Comparison of ENCODE assay signal across 1 cellular context in the genomic region with DNA sequence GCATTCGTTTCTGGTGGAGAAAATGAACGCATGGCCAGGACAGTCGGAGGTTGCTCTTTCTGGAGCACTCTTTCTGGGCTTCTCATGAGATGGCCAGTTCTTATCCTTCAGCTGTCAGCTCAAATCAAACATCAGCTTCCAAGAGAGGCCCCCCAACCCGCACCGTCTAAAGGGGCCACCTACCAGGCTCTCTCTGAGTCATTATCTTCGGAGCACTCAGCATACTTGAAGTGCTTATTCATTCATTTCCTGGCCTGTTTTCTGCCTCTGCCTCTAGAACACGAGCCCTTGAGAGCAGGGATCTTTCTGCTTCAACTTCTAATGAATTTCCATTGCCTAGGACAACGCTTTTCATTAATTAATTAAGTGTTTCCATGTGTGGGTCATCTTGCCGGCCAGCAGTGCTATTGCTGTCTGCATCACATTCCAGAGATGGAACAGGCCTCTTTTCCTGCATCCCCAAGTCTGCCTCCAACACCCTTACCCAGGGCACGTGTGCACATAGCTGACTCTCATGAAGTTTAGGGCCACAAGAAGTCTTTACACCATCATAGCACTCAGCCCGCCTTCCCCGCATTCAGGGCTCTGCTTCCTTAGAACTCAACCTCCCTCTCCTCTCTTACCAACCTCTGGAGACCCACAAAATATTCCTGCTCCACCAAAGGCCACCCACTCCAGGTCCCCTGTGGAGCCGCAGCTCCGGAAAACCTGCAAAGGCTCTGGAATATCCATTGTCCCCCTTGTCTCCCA.
TF ChIP-seq lines count a peak whose summit lies in the region.

No MANE protein-coding gene starts in this region.

TF ChIP-seq in K562, 482 proteins besides CTCF, POLR2A, EP300 and RAD21 (continued from another document and continues in another):
- TF ChIP-seq MNT (conservative IDR thresholded peaks at IDR 0.05) (peak in 1 of 2 experiments; percentile 61; a peak in 1 of 4 replicates), ZNF232 (CRISPR knock-in tag; IDR thresholded peaks at IDR 0.05) (no peak), PTRF (tag; IDR thresholded peaks at IDR 0.05) (no peak), NR2C1 (IDR thresholded peaks at IDR 0.05) (no peak), NR2C1 (tag; IDR thresholded peaks at IDR 0.05) (0 out of 2 replicates have a peak, but pooled peaks have one; percentile 25), MTA3 (IDR thresholded peaks at IDR 0.05; ENCODE audit: borderline replicate concordance) (0 out of 2 replicates have a peak, but pooled peaks have one; percentile 21), BHLHE40 (IDR thresholded peaks at IDR 0.05; ENCODE audit: low read length) (peak; percentile 56), C11orf30 (IDR thresholded peaks at IDR 0.05; ENCODE audit: low read depth) (peak; percentile 80), MCM5 (IDR thresholded peaks at IDR 0.05; ENCODE audit: low read depth) (no peak), CAMTA2 (CRISPR knock-in tag; conservative IDR thresholded peaks at IDR 0.05) (no peak), GABPA (tag; conservative IDR thresholded peaks at IDR 0.05; ENCODE audit: low read depth) (no peak), ZNF561 (CRISPR knock-in tag; conservative IDR thresholded peaks at IDR 0.05) (no peak), SMARCE1 (IDR thresholded peaks at IDR 0.05) (peak; percentile 73; the same call in 1 of the 2 replicates), ZNF431 (CRISPR knock-in tag; IDR thresholded peaks at IDR 0.05) (no peak), CHD4 (IDR thresholded peaks at IDR 0.05; ENCODE audit: insufficient read depth, insufficient replicate concordance, low read depth, low read length, poor library complexity, severe bottlenecking) (no peak), ATF3 (IDR thresholded peaks at IDR 0.05) (0 out of 2 replicates have a peak, but pooled peaks have one; percentile 46), ATF3 (CRISPR knock-in tag; conservative IDR thresholded peaks at IDR 0.05) (no peak), SRSF3 (IDR thresholded peaks at IDR 0.05; ENCODE audit: insufficient read depth, low read length) (no peak), ZNF57 (CRISPR knock-in tag; IDR thresholded peaks at IDR 0.05) (no peak), AFF4 (CRISPR knock-in tag; IDR thresholded peaks at IDR 0.05) (no peak), HSF4 (CRISPR knock-in tag; IDR thresholded peaks at IDR 0.05; ENCODE audit: borderline replicate concordance) (no peak), CTCFL (IDR thresholded peaks at IDR 0.05; ENCODE audit: borderline replicate concordance, insufficient read depth, low read depth, low read length, poor library complexity, severe bottlenecking) (no peak), ETV1 (tag; conservative IDR thresholded peaks at IDR 0.05; ENCODE audit: low read depth) (no peak), POLR2B (IDR thresholded peaks at IDR 0.05; ENCODE audit: low read depth, partially characterized antibody) (no peak), MAFF (IDR thresholded peaks at IDR 0.05; ENCODE audit: low read length) (peak; percentile 50; the same call in 1 of the 2 replicates), FOXK1 (CRISPR knock-in tag; IDR thresholded peaks at IDR 0.05; ENCODE audit: borderline replicate concordance) (no peak), MEIS2 (IDR thresholded peaks at IDR 0.05; ENCODE audit: partially characterized antibody) (peak; percentile 78), NR3C1 (CRISPR knock-in tag; IDR thresholded peaks at IDR 0.05) (no peak)
- TF ChIP-seq, protein P1, sequence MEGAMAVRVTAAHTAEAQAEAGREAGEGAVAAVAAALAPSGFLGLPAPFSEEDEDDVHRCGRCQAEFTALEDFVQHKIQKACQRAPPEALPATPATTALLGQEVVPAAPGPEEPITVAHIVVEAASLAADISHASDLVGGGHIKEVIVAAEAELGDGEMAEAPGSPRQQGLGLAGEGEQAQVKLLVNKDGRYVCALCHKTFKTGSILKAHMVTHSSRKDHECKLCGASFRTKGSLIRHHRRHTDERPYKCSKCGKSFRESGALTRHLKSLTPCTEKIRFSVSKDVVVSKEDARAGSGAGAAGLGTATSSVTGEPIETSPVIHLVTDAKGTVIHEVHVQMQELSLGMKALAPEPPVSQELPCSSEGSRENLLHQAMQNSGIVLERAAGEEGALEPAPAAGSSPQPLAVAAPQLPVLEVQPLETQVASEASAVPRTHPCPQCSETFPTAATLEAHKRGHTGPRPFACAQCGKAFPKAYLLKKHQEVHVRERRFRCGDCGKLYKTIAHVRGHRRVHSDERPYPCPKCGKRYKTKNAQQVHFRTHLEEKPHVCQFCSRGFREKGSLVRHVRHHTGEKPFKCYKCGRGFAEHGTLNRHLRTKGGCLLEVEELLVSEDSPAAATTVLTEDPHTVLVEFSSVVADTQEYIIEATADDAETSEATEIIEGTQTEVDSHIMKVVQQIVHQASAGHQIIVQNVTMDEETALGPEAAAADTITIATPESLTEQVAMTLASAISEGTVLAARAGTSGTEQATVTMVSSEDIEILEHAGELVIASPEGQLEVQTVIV (CRISPR knock-in tag; IDR thresholded peaks at IDR 0.05; ENCODE audit: borderline replicate concordance), result no peak
- TF ChIP-seq, protein P2, sequence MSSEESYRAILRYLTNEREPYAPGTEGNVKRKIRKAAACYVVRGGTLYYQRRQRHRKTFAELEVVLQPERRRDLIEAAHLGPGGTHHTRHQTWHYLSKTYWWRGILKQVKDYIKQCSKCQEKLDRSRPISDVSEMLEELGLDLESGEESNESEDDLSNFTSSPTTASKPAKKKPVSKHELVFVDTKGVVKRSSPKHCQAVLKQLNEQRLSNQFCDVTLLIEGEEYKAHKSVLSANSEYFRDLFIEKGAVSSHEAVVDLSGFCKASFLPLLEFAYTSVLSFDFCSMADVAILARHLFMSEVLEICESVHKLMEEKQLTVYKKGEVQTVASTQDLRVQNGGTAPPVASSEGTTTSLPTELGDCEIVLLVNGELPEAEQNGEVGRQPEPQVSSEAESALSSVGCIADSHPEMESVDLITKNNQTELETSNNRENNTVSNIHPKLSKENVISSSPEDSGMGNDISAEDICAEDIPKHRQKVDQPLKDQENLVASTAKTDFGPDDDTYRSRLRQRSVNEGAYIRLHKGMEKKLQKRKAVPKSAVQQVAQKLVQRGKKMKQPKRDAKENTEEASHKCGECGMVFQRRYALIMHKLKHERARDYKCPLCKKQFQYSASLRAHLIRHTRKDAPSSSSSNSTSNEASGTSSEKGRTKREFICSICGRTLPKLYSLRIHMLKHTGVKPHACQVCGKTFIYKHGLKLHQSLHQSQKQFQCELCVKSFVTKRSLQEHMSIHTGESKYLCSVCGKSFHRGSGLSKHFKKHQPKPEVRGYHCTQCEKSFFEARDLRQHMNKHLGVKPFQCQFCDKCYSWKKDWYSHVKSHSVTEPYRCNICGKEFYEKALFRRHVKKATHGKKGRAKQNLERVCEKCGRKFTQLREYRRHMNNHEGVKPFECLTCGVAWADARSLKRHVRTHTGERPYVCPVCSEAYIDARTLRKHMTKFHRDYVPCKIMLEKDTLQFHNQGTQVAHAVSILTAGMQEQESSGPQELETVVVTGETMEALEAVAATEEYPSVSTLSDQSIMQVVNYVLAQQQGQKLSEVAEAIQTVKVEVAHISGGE (CRISPR knock-in tag; IDR thresholded peaks at IDR 0.05), result peak in 1 of 3 experiments; percentile 52; a peak in 1 of 6 replicates
